1 cellular context compared by ENCODE assay signal in the genomic region with DNA sequence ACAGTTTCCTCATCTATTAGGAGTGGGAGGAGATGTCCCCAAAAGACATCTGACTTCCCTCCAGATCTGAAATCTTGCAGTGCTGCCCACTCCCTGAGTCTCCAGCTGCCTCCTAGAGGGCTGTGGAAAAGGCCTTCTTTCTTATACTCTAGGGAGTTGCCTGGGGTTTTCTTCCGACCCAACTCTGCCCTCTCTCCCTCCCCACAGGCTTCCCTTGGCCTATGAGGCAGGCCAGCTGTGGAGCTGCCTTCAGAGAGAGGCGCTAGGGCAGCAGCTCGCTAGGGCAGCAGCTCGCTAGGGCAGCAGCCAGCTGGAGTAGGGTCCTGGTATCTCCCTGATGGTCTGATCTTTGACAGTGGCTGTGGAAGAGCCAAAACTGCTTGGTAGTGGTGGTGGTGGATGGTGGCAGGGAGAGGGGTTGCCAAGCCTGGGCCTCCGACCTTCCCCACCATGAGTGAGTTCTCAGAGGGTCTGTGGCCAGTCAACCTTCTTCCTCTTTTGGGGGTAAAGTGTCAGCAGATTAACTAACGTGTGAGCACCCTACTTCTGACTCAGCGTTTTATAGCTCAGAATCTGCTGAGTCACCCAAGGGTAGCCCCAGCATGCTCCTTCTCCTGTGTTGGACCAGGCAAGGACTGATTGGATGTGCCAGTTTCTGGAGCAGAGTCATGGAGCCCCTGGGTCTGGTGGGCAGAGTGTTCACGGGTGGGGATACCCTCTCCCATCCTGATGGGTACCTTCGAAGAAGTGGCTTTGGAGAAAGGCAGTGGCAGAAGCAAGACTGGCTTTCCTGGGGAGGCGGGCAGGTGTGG.
TF ChIP-seq lines count a peak whose summit lies in the region.

No MANE protein-coding gene starts in this region.

TF ChIP-seq in HCT116, 20 proteins besides CTCF, POLR2A, EP300 and RAD21 (continued from another document):
- TF ChIP-seq, protein P1, sequence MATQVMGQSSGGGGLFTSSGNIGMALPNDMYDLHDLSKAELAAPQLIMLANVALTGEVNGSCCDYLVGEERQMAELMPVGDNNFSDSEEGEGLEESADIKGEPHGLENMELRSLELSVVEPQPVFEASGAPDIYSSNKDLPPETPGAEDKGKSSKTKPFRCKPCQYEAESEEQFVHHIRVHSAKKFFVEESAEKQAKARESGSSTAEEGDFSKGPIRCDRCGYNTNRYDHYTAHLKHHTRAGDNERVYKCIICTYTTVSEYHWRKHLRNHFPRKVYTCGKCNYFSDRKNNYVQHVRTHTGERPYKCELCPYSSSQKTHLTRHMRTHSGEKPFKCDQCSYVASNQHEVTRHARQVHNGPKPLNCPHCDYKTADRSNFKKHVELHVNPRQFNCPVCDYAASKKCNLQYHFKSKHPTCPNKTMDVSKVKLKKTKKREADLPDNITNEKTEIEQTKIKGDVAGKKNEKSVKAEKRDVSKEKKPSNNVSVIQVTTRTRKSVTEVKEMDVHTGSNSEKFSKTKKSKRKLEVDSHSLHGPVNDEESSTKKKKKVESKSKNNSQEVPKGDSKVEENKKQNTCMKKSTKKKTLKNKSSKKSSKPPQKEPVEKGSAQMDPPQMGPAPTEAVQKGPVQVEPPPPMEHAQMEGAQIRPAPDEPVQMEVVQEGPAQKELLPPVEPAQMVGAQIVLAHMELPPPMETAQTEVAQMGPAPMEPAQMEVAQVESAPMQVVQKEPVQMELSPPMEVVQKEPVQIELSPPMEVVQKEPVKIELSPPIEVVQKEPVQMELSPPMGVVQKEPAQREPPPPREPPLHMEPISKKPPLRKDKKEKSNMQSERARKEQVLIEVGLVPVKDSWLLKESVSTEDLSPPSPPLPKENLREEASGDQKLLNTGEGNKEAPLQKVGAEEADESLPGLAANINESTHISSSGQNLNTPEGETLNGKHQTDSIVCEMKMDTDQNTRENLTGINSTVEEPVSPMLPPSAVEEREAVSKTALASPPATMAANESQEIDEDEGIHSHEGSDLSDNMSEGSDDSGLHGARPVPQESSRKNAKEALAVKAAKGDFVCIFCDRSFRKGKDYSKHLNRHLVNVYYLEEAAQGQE (IDR thresholded peaks at IDR 0.05; ENCODE audit: low read depth), result no peak
- TF ChIP-seq, protein P2, sequence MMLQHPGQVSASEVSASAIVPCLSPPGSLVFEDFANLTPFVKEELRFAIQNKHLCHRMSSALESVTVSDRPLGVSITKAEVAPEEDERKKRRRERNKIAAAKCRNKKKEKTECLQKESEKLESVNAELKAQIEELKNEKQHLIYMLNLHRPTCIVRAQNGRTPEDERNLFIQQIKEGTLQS (IDR thresholded peaks at IDR 0.05), result no peak
- TF ChIP-seq ZFX (IDR thresholded peaks at IDR 0.05) (no peak), SIN3A (IDR thresholded peaks at IDR 0.05; ENCODE audit: low read depth) (no peak), ELF1 (IDR thresholded peaks at IDR 0.05; ENCODE audit: borderline replicate concordance, low read depth) (no peak), EGR1 (IDR thresholded peaks at IDR 0.05; ENCODE audit: low read depth) (no peak), SP1 (IDR thresholded peaks at IDR 0.05; ENCODE audit: low read depth) (no peak)
